ENCODE assay signal across 23 cellular contexts in the genomic region with DNA sequence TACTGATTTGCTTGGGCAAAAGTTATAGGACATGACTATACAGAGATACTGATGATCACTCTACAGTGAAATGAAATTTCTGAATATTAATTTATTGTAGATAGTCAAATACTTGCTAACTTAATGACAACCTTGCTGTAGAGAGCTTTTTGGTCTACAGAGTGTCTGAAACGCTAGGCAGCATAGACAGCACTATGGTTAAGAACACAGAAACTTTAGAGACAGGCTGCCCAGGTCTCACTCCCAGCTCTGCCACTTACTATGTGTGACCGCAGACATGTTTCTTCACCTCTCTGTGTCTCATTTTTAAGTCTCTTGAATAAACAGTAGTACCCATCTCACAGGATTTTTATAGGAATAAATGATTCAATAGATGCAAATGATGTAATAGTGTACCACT.
"Had no signal": no experiment of that assay in that cellular context is flagged by ENCODE, and none has a peak within 500 bp of the region (broad histone marks: within the 10 kb centered on the region; RNA-seq: fewer than 3 reads in every experiment).

No MANE protein-coding gene starts in this region.

- H2AFZ ChIP-seq: PC-9 had no signal

- DNase-seq: activated CD4-positive, alpha-beta T cell treated with anti-CD3 and anti-CD28 coated beads for 48 hours; activated CD4-positive, alpha-beta T cell treated with anti-CD3 and anti-CD28 coated beads, Interleukin-2, amount 50 U/mL, for 4 hours; activated CD4-positive, CD25-positive, alpha-beta regulatory T cell treated with anti-CD3 and anti-CD28 coated beads, Interleukin-2, amount 50 U/mL, for 72 hours; activated CD8-positive, alpha-beta memory T cell treated with anti-CD3 and anti-CD28 coated beads, Interleukin-2, amount 10 ng/mL, durations not matched to agents 7 days and 5 days; activated effector memory CD4-positive, alpha-beta T cell treated with anti-CD3 and anti-CD28 coated beads, Interleukin-2, amount 50 U/mL, for 16 hours; activated naive CD4-positive, alpha-beta T cell treated with Interleukin-2 at 50 U/mL for 16 hours; activated naive CD8-positive, alpha-beta T cell treated with anti-CD3 and anti-CD28 coated beads, Interleukin-2, amount 50 U/mL, for 24 hours; activated T-cell treated with anti-CD3 and anti-CD28 coated beads, Interleukin-2, amount 50 U/mL, for 24 hours; amygdala; cerebellar nuclear complex; Kasumi-1; KBM-7; NCI-H146; NCI-H187 treated with DMSO at 0.1 percent for 48 hours; NCI-H2081 treated with DMSO at 0.1 percent for 48 hours; NCI-H446; NCI-H524; PC-9; SIG-M5; SW 1271 had no signal

- ATAC-seq: activated CD8-positive, alpha-beta memory T cell treated with anti-CD3 and anti-CD28 coated beads, Interleukin-2, amount 10 ng/mL, durations not matched to agents 7 days and 5 days; activated naive CD4-positive, alpha-beta T cell treated with anti-CD3 and anti-CD28 coated beads, Interleukin-2, amount 50 U/mL, for 72 hours; activated naive CD8-positive, alpha-beta T cell treated with anti-CD3 and anti-CD28 coated beads, Interleukin-2, amount 50 U/mL, for 24 hours; WTC11 had no signal

- H3K27ac ChIP-seq: PC-9, SK-N-MC had no signal

- H3K4me3 ChIP-seq: PC-9, SK-N-MC had no signal

- H3K4me2 ChIP-seq: PC-9 had no signal
